ENCODE assay signal across 9 cellular contexts in the genomic region with DNA sequence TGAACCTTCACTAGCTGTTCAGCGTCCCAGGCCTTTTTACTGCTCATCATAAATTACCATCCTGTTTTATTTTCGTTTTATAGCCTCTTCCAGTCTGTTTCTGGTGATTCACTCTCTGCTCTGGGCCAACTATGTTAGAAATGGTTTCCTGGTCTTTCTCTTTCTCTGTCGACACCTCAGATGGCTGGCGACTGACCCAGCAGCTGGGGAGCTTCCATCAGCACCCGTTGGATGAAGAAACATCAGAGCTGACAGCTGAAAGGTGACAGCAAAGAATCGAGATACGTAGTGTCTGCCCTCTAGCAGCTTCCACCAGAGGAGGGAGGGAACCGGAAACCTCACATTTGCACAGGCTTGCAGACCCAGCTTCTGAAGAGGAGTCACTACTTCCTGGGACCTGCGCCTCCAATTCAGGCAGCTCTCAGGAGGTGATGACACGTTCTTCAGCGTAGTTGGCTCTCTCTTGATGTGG.
DNase-seq lines count a peak whose midpoint lies in the region; TF ChIP-seq lines count a peak whose summit lies in the region.
"Had no signal": no experiment of that assay in that cellular context is flagged by ENCODE, and none has a peak within 500 bp of the region (broad histone marks: within the 10 kb centered on the region; RNA-seq: fewer than 3 reads in every experiment).

No MANE protein-coding gene starts in this region.

- H3K4me3 ChIP-seq in A673 (ENCODE audit: low read depth, low read length, poor library complexity, severe bottlenecking), result no peak overlapping the region
- H3K4me3 ChIP-seq in kidney epithelial cell (ENCODE audit: low read depth, low read length), result no peak overlapping the region
- H3K4me3 ChIP-seq: dorsolateral prefrontal cortex had no signal

- CTCF ChIA-PET in A673 (lab: Charles Lee), result no interaction called here

- no peaks in the 10 kb centered on the region for H3K36me3 ChIP-seq in A673 (ENCODE audit: insufficient read depth, low read length, poor library complexity, severe bottlenecking)
- no peaks in the 10 kb centered on the region for H3K36me3 ChIP-seq in kidney epithelial cell (ENCODE audit: control insufficient read depth, insufficient read depth, low read length)

- BruUV-seq in A673 (replicated peaks; lab: Mats Ljungman, UMichigan), result no TSS peak

- DNase-seq in A673 (ENCODE audit: low spot score) (peak; percentile 36), HT1080 (ENCODE audit: low read depth) (peak; percentile 30), astrocyte of the hippocampus (ENCODE audit: low read depth, low spot score) (peak; percentile 17), kidney epithelial cell (ENCODE audit: low read depth) (peak; percentile 25), putamen (ENCODE audit: low spot score) (no peak), midbrain (lab: John Stamatoyannopoulos, UW) (no peak), GM19238 (ENCODE audit: insufficient read length, low spot score) (no peak)
- no peak for DNase-seq in activated CD8-positive, alpha-beta memory T cell treated with anti-CD3 and anti-CD28 coated beads, Interleukin-2, amount 50 U/mL, for 48 hours
- DNase-seq: dorsolateral prefrontal cortex had no signal

- no peaks in the 10 kb centered on the region for H3K9me3 ChIP-seq in A673 (ENCODE audit: low read depth, low read length, poor library complexity, severe bottlenecking)

- no peaks in the 10 kb centered on the region for H3K27me3 ChIP-seq in A673 (replicated peaks; ENCODE audit: insufficient read depth, low read depth, low read length, poor library complexity)
- no peaks in the 10 kb centered on the region for H3K27me3 ChIP-seq in kidney epithelial cell (ENCODE audit: control insufficient read depth, insufficient read depth, low read length)

- intact Hi-C loops in A673 (cut with micrococcal nuclease; ENCODE audit: unreplicated experiment), result no loop called here

- no peak overlapping the region for H3K27ac ChIP-seq in A673 (ENCODE audit: low read depth, low read length, poor library complexity, severe bottlenecking)
- H3K27ac ChIP-seq: dorsolateral prefrontal cortex had no signal

- TF ChIP-seq CTCF in A673 (conservative IDR thresholded peaks at IDR 0.05; ENCODE audit: low read depth, low read length), result no peak
- no peak for TF ChIP-seq CTCF in kidney epithelial cell (IDR thresholded peaks at IDR 0.05; ENCODE audit: insufficient read depth, low read length, poor library complexity, severe bottlenecking)

- POLR2A ChIA-PET in A673 (lab: Charles Lee; ENCODE audit: low non-redundant PET), result no interaction called here

- H3K4me1 ChIP-seq in A673 (ENCODE audit: insufficient read depth, low read length, poor library complexity, severe bottlenecking), result no peaks in the 10 kb centered on the region

Comparison
In these comparisons a context has a peak if more than half of its experiments do, and no peak if none do; other contexts are left out.
1. DNase-seq: peak in A673 (single experiment), HT1080 (single experiment), astrocyte of the hippocampus (single experiment) and kidney epithelial cell (single experiment); none in putamen (single experiment), midbrain (single experiment), activated CD8-positive, alpha-beta memory T cell treated with anti-CD3 and anti-CD28 coated beads, Interleukin-2, amount 50 U/mL, for 48 hours (single experiment) and GM19238 (single experiment).